In genomic region chr1:25769625-25770024, GRCh38 we compare ENCODE assay signal across 17 cellular contexts.
"Had no signal": no experiment of that assay in that cellular context is flagged by ENCODE, and none has a peak within 500 bp of the region (broad histone marks: within the 10 kb centered on the region; RNA-seq: fewer than 3 reads in every experiment).

No MANE protein-coding gene starts in this region.

- DNase-seq: activated CD4-positive, alpha-beta T cell treated with anti-CD3 and anti-CD28 coated beads, Interleukin-2, amount 50 U/mL, for 4 hours; activated naive CD4-positive, alpha-beta T cell treated with anti-CD3 and anti-CD28 coated beads, Interleukin-2, amount 50 U/mL, for 16 hours; activated T-cell treated with anti-CD3 and anti-CD28 coated beads for 4 hours; adrenal gland; caudate nucleus; hippocampal formation; mesendoderm; pancreas; sigmoid colon; spleen; T-helper 9 cell had no signal

- H3K27me3 ChIP-seq: adrenal gland, pancreas, sigmoid colon, spleen, suprapubic skin had no signal

- H3K9me3 ChIP-seq: adrenal gland, pancreas, sigmoid colon, spleen, suprapubic skin had no signal

- H3K27ac ChIP-seq: suprapubic skin had no signal

- H3K27me3 Mint-ChIP-seq: type B pancreatic cell had no signal

- H3K9me3 Mint-ChIP-seq: stimulated activated naive CD8-positive, alpha-beta T cell treated with anti-CD3 and anti-CD28 coated beads, Interleukin-15, Interleukin-2, amounts not matched to agents 100 ng/mL and 50 ng/mL, for 24 hours; type B pancreatic cell had no signal

- H3K4me3 Mint-ChIP-seq: stimulated activated naive CD8-positive, alpha-beta T cell treated with anti-CD3 and anti-CD28 coated beads, Interleukin-15, Interleukin-2, amounts not matched to agents 100 ng/mL and 50 ng/mL, for 24 hours; type B pancreatic cell had no signal

- ATAC-seq: activated CD4-positive, CD25-positive, alpha-beta regulatory T cell treated with anti-CD3 and anti-CD28 coated beads, Interleukin-2, amount 50 U/mL, for 24 hours; esophagus mucosa; pancreas had no signal

- H3K4me3 ChIP-seq: adrenal gland, coronary artery, pancreas, sigmoid colon, spleen, suprapubic skin had no signal

- H3K36me3 ChIP-seq: pancreas had no signal

- H3K36me3 Mint-ChIP-seq: type B pancreatic cell had no signal
